In genomic region chrX:154727418-154728323, GRCh38 we compare ENCODE assay signal across 10 cellular contexts. TPM values are rescaled to one million over a fixed set of nuclear protein-coding genes. Genes with fewer than 3 reads are reported as not detected.
A peak's percentile ranks its signal among the peaks of the same experiment; 100 is the strongest.
DNase-seq lines count a peak whose midpoint lies in the region; ATAC-seq, FAIRE-seq and TF ChIP-seq lines count a peak whose summit lies in the region.
"Had no signal": no experiment of that assay in that cellular context is flagged by ENCODE, and none has a peak within 500 bp of the region (broad histone marks: within the 10 kb centered on the region; RNA-seq: fewer than 3 reads in every experiment).

No MANE protein-coding gene starts in this region.

- no peak for ATAC-seq in GM19467 (IDR thresholded peaks at IDR 0.05; ENCODE audit: unreplicated experiment)

- WGBS in testis, 2 donors = 37 to 38% methylated on average over 4 to 6 of the region's 6 CpGs

- no peak for FAIRE-seq in kidney (lab: Jason Lieb, UNC)
- FAIRE-seq: H1 had no signal

- H3K27me3 ChIP-seq in breast epithelium = peaks cover 0 to 4% of the 10 kb centered on the region in 2 donors
- H3K27me3 ChIP-seq in testis = no peaks in the 10 kb centered on the region

- H3K4me1 ChIP-seq in breast epithelium = no peaks in the 10 kb centered on the region
- peaks cover 16 to 44% of the 10 kb centered on the region in 2 donors for H3K4me1 ChIP-seq in kidney (ENCODE audit: control insufficient read depth in 1 of 2, insufficient read depth in 1 of 2, low read depth in 1 of 2, low read length in 2 of 2)
- H3K4me1 ChIP-seq in testis = peaks cover 12% of the 10 kb centered on the region

- H3K27ac ChIP-seq in breast epithelium (peak overlapping the region; percentile 65 to 67), kidney (ENCODE audit: low read depth in 2 of 2, low read length in 2 of 2) (peak overlapping the region; percentile 55), testis (no peak overlapping the region)

- in situ Hi-C loops in KBM-7 (cut with MboI; ENCODE audit: low pct_unique_long_range_greater_than_20kb, low sequenced_read_pairs) = no loop called here

- H3K36me3 ChIP-seq in breast epithelium (no peaks in the 10 kb centered on the region), kidney (ENCODE audit: control insufficient read depth in 1 of 2, insufficient read depth in 2 of 2, low read length in 2 of 2) (no peaks in the 10 kb centered on the region), testis (ENCODE audit: low read depth, missing control alignments) (no peaks in the 10 kb centered on the region)

- intact Hi-C loops in breast epithelium (cut with DNase I; ENCODE audit: low total_unique reads) = no loop called here
- intact Hi-C loops in kidney (cut with DNase I) = no loop called here
- intact Hi-C loops in testis (cut with DNase I; ENCODE audit: low total_unique reads) = no loop called here

- TF ChIP-seq POLR2A in breast epithelium (IDR thresholded peaks at IDR 0.05) = no peak
- no peak for TF ChIP-seq POLR2A in testis (IDR thresholded peaks at IDR 0.05)

- no peak for TF ChIP-seq CTCF in breast epithelium (IDR thresholded peaks at IDR 0.05)
- no peak for TF ChIP-seq CTCF in kidney (IDR thresholded peaks at IDR 0.05; ENCODE audit: borderline replicate concordance, extremely low read depth, insufficient read depth)
- TF ChIP-seq CTCF in testis (IDR thresholded peaks at IDR 0.05) = no peak

- no peak overlapping the region for H3K9ac ChIP-seq in kidney (ENCODE audit: low read length in 2 of 2)

- H3K4me3 ChIP-seq in breast epithelium (no peak overlapping the region), kidney (ENCODE audit: low read length in 2 of 2) (no peak overlapping the region), testis (no peak overlapping the region)
- H3K4me3 ChIP-seq: dorsolateral prefrontal cortex had no signal

- H3K9me3 ChIP-seq in breast epithelium (no peaks in the 10 kb centered on the region), kidney (ENCODE audit: control insufficient read depth in 1 of 2, low read length in 2 of 2) (no peaks in the 10 kb centered on the region), testis (no peaks in the 10 kb centered on the region)

- peak; percentile 35 for DNase-seq in KBM-7
- peak; percentile 53 to 78 for DNase-seq in breast epithelium (ENCODE audit: low spot score in 2 of 2)
- no peak for DNase-seq in kidney
- peak; percentile 31 for DNase-seq in testis
- no peak for DNase-seq in NCI-H1092 (lab: John Stamatoyannopoulos, UW)
- no peak for DNase-seq in SHP77 (lab: John Stamatoyannopoulos, UW)
- DNase-seq: activated CD4-positive, alpha-beta T cell treated with anti-CD3 and anti-CD28 coated beads, Interleukin-2, amount 50 U/mL, for 48 hours; dorsolateral prefrontal cortex had no signal

RNA-seq across cellular contexts. Expression of gene GAB3, which starts 23.2 kb away (rescaled TPM):
- 1 to 10 TPM; 3.9 to 8.5 (median 5.3) TPM for total RNA-seq in breast epithelium
- 6.4 TPM for total RNA-seq in kidney
- 0.95 TPM for polyA plus RNA-seq in kidney (ENCODE audit: insufficient read depth, low read depth, low replicate concordance)
- 10 to 100 TPM; 30.5 to 30.6 TPM for total RNA-seq in testis
- polyA plus RNA-seq in testis (ENCODE audit: insufficient read depth, low read depth, low replicate concordance) = 9.1 TPM

RNA-seq across cellular contexts. Expression of gene DKC1, which starts 35.0 kb away (rescaled TPM):
- total RNA-seq in breast epithelium (10 to 100 TPM; 23.2 to 41.0 (median 40.5) TPM), kidney (35.7 TPM), testis (10 to 100 TPM; 66.4 to 93.1 TPM)
- polyA plus RNA-seq in kidney (ENCODE audit: insufficient read depth, low read depth, low replicate concordance) (21.7 TPM), testis (ENCODE audit: insufficient read depth, low read depth, low replicate concordance) (58.8 TPM)

Comparison
In these comparisons a context has a peak if more than half of its experiments do, and no peak if none do; other contexts are left out.
1. DNase-seq: peak in KBM-7 (single experiment), breast epithelium (2 of 2) and testis (single experiment); none in kidney (single experiment), NCI-H1092 (single experiment) and SHP77 (0 of 2).
2. H3K27ac ChIP-seq: peak in breast epithelium (2 of 2) and kidney (2 of 2); none in testis (0 of 2).